Comparison of ENCODE assay signal across 8 cellular contexts in genomic region chr2:9422321-9423099, GRCh38. TPM values are rescaled to one million over a fixed set of nuclear protein-coding genes. Genes with fewer than 3 reads are reported as not detected.
DNase-seq lines count a peak whose midpoint lies in the region; ATAC-seq and TF ChIP-seq lines count a peak whose summit lies in the region.

No MANE protein-coding gene starts in this region.

- no peak for TF ChIP-seq POLR2A in right lobe of liver (IDR thresholded peaks at IDR 0.05)

- H3K4me2 ChIP-seq in GM23338, result peak overlapping the region; percentile 98
- H3K4me2 ChIP-seq in Karpas-422 (ENCODE audit: low read depth, low read length, poor library complexity, severe bottlenecking), result peak overlapping the region; percentile 74

- peaks cover 15% of the 10 kb centered on the region for H3K27me3 Mint-ChIP-seq in GM23338 (ENCODE audit: insufficient read depth, low read depth, poor library complexity)
- no peaks in the 10 kb centered on the region for H3K27me3 Mint-ChIP-seq in dendritic cell treated with granulocyte-macrophage colony-stimulating factor and Interleukin-4, amounts not matched to agents 40 ng/mL and 50 ng/mL, for 4 days

- H3K36me3 ChIP-seq in GM23338 (ENCODE audit: insufficient read depth) (no peaks in the 10 kb centered on the region; the same call in 1 of the 2 replicates), Karpas-422 (ENCODE audit: insufficient read depth, low read length) (peaks cover 8% of the 10 kb centered on the region; the same call in 1 of the 2 replicates), right lobe of liver (no peaks in the 10 kb centered on the region)

- H3K4me1 Mint-ChIP-seq in GM23338, result peaks cover 9% of the 10 kb centered on the region
- peaks cover 24% of the 10 kb centered on the region for H3K4me1 Mint-ChIP-seq in dendritic cell treated with granulocyte-macrophage colony-stimulating factor and Interleukin-4, amounts not matched to agents 40 ng/mL and 50 ng/mL, for 4 days (ENCODE audit: low read depth)

- H3F3A ChIP-seq in GM23338 (replicated peaks; ENCODE audit: low read depth), result 0 out of 2 replicates have a peak, but pooled peaks cover 3% of the 10 kb centered on the region

- DNase-seq in GM12865 (ENCODE audit: low read depth) (peak; percentile 55), GM23338 (ENCODE audit: low spot score) (peak; percentile 63), Karpas-422 (peak; percentile 85), right lobe of liver (peak; percentile 55 to 73 (median 59)), NCI-H2107 (lab: John Stamatoyannopoulos, UW) (no peak)
- DNase-seq in activated CD4-positive, alpha-beta T cell treated with anti-CD3 and anti-CD28 coated beads for 1 hour, result peak; percentile 19
- DNase-seq in stimulated activated CD4-positive, alpha-beta T cell treated with anti-CD3 and anti-CD28 coated beads, Interleukin-4, amount 100 ng/mL, for 4 hours, result peak; percentile 36 to 51

- H3K79me2 ChIP-seq in GM23338 (replicated peaks; ENCODE audit: insufficient read depth), result peaks cover 74% of the 10 kb centered on the region
- peaks cover 94% of the 10 kb centered on the region for H3K79me2 ChIP-seq in Karpas-422 (ENCODE audit: low read length)

- WGBS in right lobe of liver (ENCODE audit: insufficient coverage, low coverage, low lambda C conversion rate, missing lambda C conversion rate), result 8% methylated on average over 26 of the region's 42 CpGs

- no peaks in the 10 kb centered on the region for H3K36me3 Mint-ChIP-seq in GM23338 (ENCODE audit: low read depth)
- peaks cover 42% of the 10 kb centered on the region for H3K36me3 Mint-ChIP-seq in dendritic cell treated with granulocyte-macrophage colony-stimulating factor and Interleukin-4, amounts not matched to agents 40 ng/mL and 50 ng/mL, for 4 days (ENCODE audit: low read depth)

- H3K9me2 ChIP-seq in GM23338 (ENCODE audit: insufficient read depth) (no peaks in the 10 kb centered on the region), Karpas-422 (replicated peaks; ENCODE audit: insufficient read depth, low read length) (no peaks in the 10 kb centered on the region)

- intact Hi-C loops in dendritic cell treated with granulocyte-macrophage colony-stimulating factor and Interleukin-4, amounts not matched to agents 40 ng/mL and 50 ng/mL, for 4 days (cut with micrococcal nuclease), result loop anchor here (2.0 to 5.0 kb wide), 2 partner anchors 52 to 280 kb away; partner anchors contain the start of gene IAH1
- intact Hi-C loops in right lobe of liver (cut with DNase I), result no loop called here

- peak overlapping the region; percentile 87; the same call in 2 of the 3 replicates for H3K4me3 Mint-ChIP-seq in GM23338
- H3K4me3 Mint-ChIP-seq in dendritic cell treated with granulocyte-macrophage colony-stimulating factor and Interleukin-4, amounts not matched to agents 40 ng/mL and 50 ng/mL, for 4 days, result no peak overlapping the region

- H3K27ac Mint-ChIP-seq in GM23338, result no peak overlapping the region; the same call in 1 of the 2 replicates
- H3K27ac Mint-ChIP-seq in dendritic cell treated with granulocyte-macrophage colony-stimulating factor and Interleukin-4, amounts not matched to agents 40 ng/mL and 50 ng/mL, for 4 days, result peak overlapping the region; percentile 96

- ATAC-seq in GM23338 (peak; percentile 60), right lobe of liver (peak; percentile 38 to 49 (median 40))

- H3K4me1 ChIP-seq in GM23338 (ENCODE audit: insufficient read depth) (peaks cover 7% of the 10 kb centered on the region), Karpas-422 (ENCODE audit: low read length) (peaks cover 34% of the 10 kb centered on the region), right lobe of liver (peaks cover 0 to 9% (median 2%) of the 10 kb centered on the region in 4 donors)

- peak overlapping the region; percentile 96 for H2AFZ ChIP-seq in GM23338
- H2AFZ ChIP-seq in Karpas-422 (ENCODE audit: low read length), result peak overlapping the region; percentile 59

- H4K20me1 ChIP-seq in GM23338 (replicated peaks; ENCODE audit: insufficient read depth), result peaks cover 27% of the 10 kb centered on the region
- no peaks in the 10 kb centered on the region for H4K20me1 ChIP-seq in Karpas-422 (ENCODE audit: insufficient read depth, low read depth, low read length)

- H3K9me3 ChIP-seq in Karpas-422 (ENCODE audit: low read length) (no peaks in the 10 kb centered on the region), right lobe of liver (no peaks in the 10 kb centered on the region)

- H3K4me3 ChIP-seq in GM12865 (ENCODE audit: low read depth, low read length) (peak overlapping the region; percentile 95), GM23338 (peak overlapping the region; percentile 93), Karpas-422 (ENCODE audit: low read length) (peak overlapping the region; percentile 92), right lobe of liver (peak overlapping the region; percentile 91 to 97 (median 92))

- no peak for TF ChIP-seq CTCF in GM12865 (IDR thresholded peaks at IDR 0.05; ENCODE audit: insufficient read depth, low read depth, low read length, missing control alignments)
- TF ChIP-seq CTCF in GM23338 (conservative IDR thresholded peaks at IDR 0.05; ENCODE audit: low read depth in 2 of 2), result no peak
- no peak for TF ChIP-seq CTCF in right lobe of liver (IDR thresholded peaks at IDR 0.05)

- H3K9ac ChIP-seq in Karpas-422 (ENCODE audit: low read length), result peak overlapping the region; percentile 95

- H3K27me3 ChIP-seq in GM23338 (ENCODE audit: insufficient read depth) (no peaks in the 10 kb centered on the region), Karpas-422 (ENCODE audit: low read length) (no peaks in the 10 kb centered on the region), right lobe of liver (no peaks in the 10 kb centered on the region)

- H3K27ac ChIP-seq in GM23338 (ENCODE audit: low read depth), result no peak overlapping the region
- no peak overlapping the region for H3K27ac ChIP-seq in Karpas-422 (ENCODE audit: low read length)
- peak overlapping the region; percentile 69 to 84 (median 73) for H3K27ac ChIP-seq in right lobe of liver

- H3K9me3 Mint-ChIP-seq in GM23338, result no peaks in the 10 kb centered on the region
- H3K9me3 Mint-ChIP-seq in dendritic cell treated with granulocyte-macrophage colony-stimulating factor and Interleukin-4, amounts not matched to agents 40 ng/mL and 50 ng/mL, for 4 days, result no peaks in the 10 kb centered on the region

TF ChIP-seq in GM23338, 12 proteins besides CTCF, POLR2A, EP300 and RAD21 (continues in another document):
- TF ChIP-seq REST (IDR thresholded peaks at IDR 0.05; ENCODE audit: unreplicated experiment), result no peak
- TF ChIP-seq ZNF114 (CRISPR knock-in tag; IDR thresholded peaks at IDR 0.05), result no peak
- no peak for TF ChIP-seq EZH2phosphoT487 (IDR thresholded peaks at IDR 0.05; ENCODE audit: unreplicated experiment)
- no peak for TF ChIP-seq CREB1 (CRISPR knock-in tag; IDR thresholded peaks at IDR 0.05; ENCODE audit: low read depth)
- TF ChIP-seq ETS1 (IDR thresholded peaks at IDR 0.05), result no peak
- TF ChIP-seq ZNF331 (CRISPR knock-in tag; IDR thresholded peaks at IDR 0.05; ENCODE audit: low read depth), result no peak
- TF ChIP-seq STAT1 (IDR thresholded peaks at IDR 0.05; ENCODE audit: unreplicated experiment), result no peak
- TF ChIP-seq JUNB (IDR thresholded peaks at IDR 0.05; ENCODE audit: unreplicated experiment), result no peak

RNA-seq across cellular contexts. Expression of gene ITGB1BP1, which starts 0.8 kb away (rescaled TPM):
- 19.2 and 29.1 TPM in 2 replicates for total RNA-seq in GM23338 (2014; rRNA removed; shearing (Covaris generic))
- 47.9 and 63.5 TPM in 2 replicates for polyA plus RNA-seq in GM23338 (2016; fragmentation: Nextera tagmentation; extraction: Ambion mirVana)
- total RNA-seq in Karpas-422 (2014; rRNA removed; shearing (Covaris generic); ENCODE audit: low replicate concordance), result 36.7 and 43.5 TPM in 2 replicates
- total RNA-seq in right lobe of liver, result 10 to 100 TPM in 5 of 6 experiments, 1 to 10 TPM in 1; 9.6 to 28.5 (median 20.8) TPM

RNA-seq across cellular contexts. Expression of gene CPSF3, which starts 0.9 kb away (rescaled TPM):
- 105 and 123 TPM in 2 replicates for total RNA-seq in GM23338 (2014; rRNA removed; shearing (Covaris generic))
- polyA plus RNA-seq in GM23338 (2016; fragmentation: Nextera tagmentation; extraction: Ambion mirVana), result 74.9 and 77.1 TPM in 2 replicates
- 52.5 and 72.6 TPM in 2 replicates for total RNA-seq in Karpas-422 (2014; rRNA removed; shearing (Covaris generic); ENCODE audit: low replicate concordance)
- 10 to 100 TPM; 10.6 to 21.2 (median 11.7) TPM for total RNA-seq in right lobe of liver

RNA-seq across cellular contexts. Expression of gene IAH1, which starts 51.8 kb away (rescaled TPM):
- total RNA-seq in GM23338 (2014; rRNA removed; shearing (Covaris generic)), result 12.7 and 13.3 TPM in 2 replicates
- 33.7 and 35.0 TPM in 2 replicates for polyA plus RNA-seq in GM23338 (2016; fragmentation: Nextera tagmentation; extraction: Ambion mirVana)
- total RNA-seq in Karpas-422 (2014; rRNA removed; shearing (Covaris generic); ENCODE audit: low replicate concordance), result 63.5 and 69.5 TPM in 2 replicates
- 10 to 100 TPM; 30.4 to 41.3 (median 33.6) TPM for total RNA-seq in right lobe of liver

Comparison
In these comparisons a context has a peak if more than half of its experiments do, and no peak if none do; other contexts are left out.
1. H3K27ac ChIP-seq: peak in right lobe of liver (3 of 3); none in GM23338 (single experiment) and Karpas-422 (single experiment).
2. Peak in every context shown above with its lines, with median percentiles within 50 percentile points of each other: H3K4me3 ChIP-seq.